In genomic region chr20:49812463-49813304, GRCh38 we compare ENCODE assay signal across 8 cellular contexts. TPM values are rescaled to one million over a fixed set of nuclear protein-coding genes. Genes with fewer than 3 reads are reported as not detected.
A peak's percentile ranks its signal among the peaks of the same experiment; 100 is the strongest.
DNase-seq lines count a peak whose midpoint lies in the region; ATAC-seq and TF ChIP-seq lines count a peak whose summit lies in the region.

TSS of gene SLC9A8 (plus strand) at chr20:49812828. CDS start at chr20:49812923, 95 bp downstream.

- intact Hi-C loops in right lobe of liver (cut with DNase I): no loop called here

- H3K36me3 ChIP-seq in right lobe of liver: peaks cover 0 to 17% (median 3%) of the 10 kb centered on the region in 4 donors

- TF ChIP-seq POLR2A in right lobe of liver (IDR thresholded peaks at IDR 0.05): peak; percentile 86

- H3K4me3 ChIP-seq in right lobe of liver: peak within 1 kb of the TSS; percentile 72 to 95 (median 88)

- H3K27me3 ChIP-seq in right lobe of liver: no peaks in the 10 kb centered on the region

- DNase-seq in NCI-H774 (lab: John Stamatoyannopoulos, UW) (peak; percentile 87), dermis microvascular lymphatic vessel endothelial cell (ENCODE audit: low read depth in 2 of 2) (peak; percentile 63 to 88), right lobe of liver (peak; percentile 86 to 92 (median 90))
- peak; percentile 77 to 79 for DNase-seq in activated CD4-positive, alpha-beta T cell treated with anti-CD3 and anti-CD28 coated beads, Interleukin-2, amount 50 U/mL, for 4 hours
- DNase-seq in stimulated activated CD4-positive, alpha-beta T cell treated with anti-CD3 and anti-CD28 coated beads, Interleukin-4, amount 100 ng/mL, for 24 hours: peak; percentile 86

- ATAC-seq in GM19351 (IDR thresholded peaks at IDR 0.05; ENCODE audit: unreplicated experiment) (peak; percentile 87), HG03520 (IDR thresholded peaks at IDR 0.05; ENCODE audit: unreplicated experiment) (peak; percentile 84), right lobe of liver (peak; percentile 88 to 96 (median 93))

- 0% methylated on average over 8 of the region's 62 CpGs for WGBS in right lobe of liver (ENCODE audit: insufficient coverage, low coverage, low lambda C conversion rate, missing lambda C conversion rate)

- TF ChIP-seq CTCF in C4-2B (conservative IDR thresholded peaks at IDR 0.05): peak; percentile 53
- peak; percentile 26 to 46 (median 34) for TF ChIP-seq CTCF in right lobe of liver (IDR thresholded peaks at IDR 0.05)

- no peaks in the 10 kb centered on the region for H3K9me3 ChIP-seq in right lobe of liver

- H3K4me1 ChIP-seq in right lobe of liver: peaks cover 0 to 18% (median 2%) of the 10 kb centered on the region in 4 donors

- H3K27ac ChIP-seq in C4-2B: peak within 1 kb of the TSS; percentile 86
- H3K27ac ChIP-seq in right lobe of liver: peak within 1 kb of the TSS; percentile 90 to 98 (median 92)

RNA-seq across cellular contexts. Expression of gene SLC9A8, which starts in this region (rescaled TPM):
- total RNA-seq in dermis microvascular lymphatic vessel endothelial cell (5.0 and 5.8 TPM in 2 replicates), right lobe of liver (10 to 100 TPM in 3 of 6 experiments, 1 to 10 TPM in 3; 6.8 to 10.6 (median 9.6) TPM)

Comparison
In these comparisons a context has a peak if more than half of its experiments do, and no peak if none do; other contexts are left out.
1. Peak in every context shown above with its lines: DNase-seq, ATAC-seq, H3K4me3 ChIP-seq and H3K27ac ChIP-seq.